In genomic region chr17:31197991-31198390, GRCh38 we compare ENCODE assay signal across 1 cellular context.
TF ChIP-seq lines count a peak whose summit lies in the region.

No MANE protein-coding gene starts in this region.

TF ChIP-seq in GM23338, 12 proteins besides CTCF, POLR2A, EP300 and RAD21 (continued from another document):
- TF ChIP-seq ZNF462 (CRISPR knock-in tag; IDR thresholded peaks at IDR 0.05) (no peak), EZH2 (IDR thresholded peaks at IDR 0.05; ENCODE audit: low read depth, unreplicated experiment) (no peak), NANOG (IDR thresholded peaks at IDR 0.05; ENCODE audit: borderline replicate concordance) (no peak), CREB1 (CRISPR knock-in tag; IDR thresholded peaks at IDR 0.05; ENCODE audit: low read depth) (no peak), ZNF331 (CRISPR knock-in tag; IDR thresholded peaks at IDR 0.05; ENCODE audit: low read depth) (no peak), JUNB (IDR thresholded peaks at IDR 0.05; ENCODE audit: unreplicated experiment) (no peak), EZH2phosphoT487 (IDR thresholded peaks at IDR 0.05; ENCODE audit: unreplicated experiment) (no peak), POLR2AphosphoS5 (IDR thresholded peaks at IDR 0.05; ENCODE audit: low read depth) (no peak)
- TF ChIP-seq, protein P1, sequence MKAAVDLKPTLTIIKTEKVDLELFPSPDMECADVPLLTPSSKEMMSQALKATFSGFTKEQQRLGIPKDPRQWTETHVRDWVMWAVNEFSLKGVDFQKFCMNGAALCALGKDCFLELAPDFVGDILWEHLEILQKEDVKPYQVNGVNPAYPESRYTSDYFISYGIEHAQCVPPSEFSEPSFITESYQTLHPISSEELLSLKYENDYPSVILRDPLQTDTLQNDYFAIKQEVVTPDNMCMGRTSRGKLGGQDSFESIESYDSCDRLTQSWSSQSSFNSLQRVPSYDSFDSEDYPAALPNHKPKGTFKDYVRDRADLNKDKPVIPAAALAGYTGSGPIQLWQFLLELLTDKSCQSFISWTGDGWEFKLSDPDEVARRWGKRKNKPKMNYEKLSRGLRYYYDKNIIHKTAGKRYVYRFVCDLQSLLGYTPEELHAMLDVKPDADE (IDR thresholded peaks at IDR 0.05): no peak
- TF ChIP-seq, protein P2, sequence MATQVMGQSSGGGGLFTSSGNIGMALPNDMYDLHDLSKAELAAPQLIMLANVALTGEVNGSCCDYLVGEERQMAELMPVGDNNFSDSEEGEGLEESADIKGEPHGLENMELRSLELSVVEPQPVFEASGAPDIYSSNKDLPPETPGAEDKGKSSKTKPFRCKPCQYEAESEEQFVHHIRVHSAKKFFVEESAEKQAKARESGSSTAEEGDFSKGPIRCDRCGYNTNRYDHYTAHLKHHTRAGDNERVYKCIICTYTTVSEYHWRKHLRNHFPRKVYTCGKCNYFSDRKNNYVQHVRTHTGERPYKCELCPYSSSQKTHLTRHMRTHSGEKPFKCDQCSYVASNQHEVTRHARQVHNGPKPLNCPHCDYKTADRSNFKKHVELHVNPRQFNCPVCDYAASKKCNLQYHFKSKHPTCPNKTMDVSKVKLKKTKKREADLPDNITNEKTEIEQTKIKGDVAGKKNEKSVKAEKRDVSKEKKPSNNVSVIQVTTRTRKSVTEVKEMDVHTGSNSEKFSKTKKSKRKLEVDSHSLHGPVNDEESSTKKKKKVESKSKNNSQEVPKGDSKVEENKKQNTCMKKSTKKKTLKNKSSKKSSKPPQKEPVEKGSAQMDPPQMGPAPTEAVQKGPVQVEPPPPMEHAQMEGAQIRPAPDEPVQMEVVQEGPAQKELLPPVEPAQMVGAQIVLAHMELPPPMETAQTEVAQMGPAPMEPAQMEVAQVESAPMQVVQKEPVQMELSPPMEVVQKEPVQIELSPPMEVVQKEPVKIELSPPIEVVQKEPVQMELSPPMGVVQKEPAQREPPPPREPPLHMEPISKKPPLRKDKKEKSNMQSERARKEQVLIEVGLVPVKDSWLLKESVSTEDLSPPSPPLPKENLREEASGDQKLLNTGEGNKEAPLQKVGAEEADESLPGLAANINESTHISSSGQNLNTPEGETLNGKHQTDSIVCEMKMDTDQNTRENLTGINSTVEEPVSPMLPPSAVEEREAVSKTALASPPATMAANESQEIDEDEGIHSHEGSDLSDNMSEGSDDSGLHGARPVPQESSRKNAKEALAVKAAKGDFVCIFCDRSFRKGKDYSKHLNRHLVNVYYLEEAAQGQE (IDR thresholded peaks at IDR 0.05; ENCODE audit: unreplicated experiment): no peak
